In genomic region chr20:58523072-58523681, GRCh38 we compare ENCODE assay signal across 25 cellular contexts. TPM values are rescaled to one million over a fixed set of nuclear protein-coding genes. Genes with fewer than 3 reads are reported as not detected.
DNase-seq lines count a peak whose midpoint lies in the region; ATAC-seq and TF ChIP-seq lines count a peak whose summit lies in the region.
"Had no signal": no experiment of that assay in that cellular context is flagged by ENCODE, and none has a peak within 500 bp of the region (broad histone marks: within the 10 kb centered on the region; RNA-seq: fewer than 3 reads in every experiment).

No MANE protein-coding gene starts in this region.

- TF ChIP-seq CTCF in brain (conservative IDR thresholded peaks at IDR 0.05): no peak

- H2BK15ac ChIP-seq in neuronal stem cell (ENCODE audit: low read length): no peak overlapping the region

- no peak overlapping the region for H3K27ac ChIP-seq in neuronal stem cell (replicated peaks; ENCODE audit: low read length)

- ATAC-seq in HG02981 (IDR thresholded peaks at IDR 0.05; ENCODE audit: unreplicated experiment): no peak
- ATAC-seq: activated CD4-positive, CD25-positive, alpha-beta regulatory T cell treated with anti-CD3 and anti-CD28 coated beads, Interleukin-2, amount 50 U/mL, for 24 hours had no signal

- H3K14ac ChIP-seq in neuronal stem cell (ENCODE audit: low read length): no peak overlapping the region

- peaks cover 23% of the 10 kb centered on the region for H3K36me3 Mint-ChIP-seq in brain
- no peaks in the 10 kb centered on the region for H3K36me3 Mint-ChIP-seq in activated CD4-positive, alpha-beta T cell treated with anti-CD3 and anti-CD28 coated beads, Interleukin-2, amount 10 ng/mL, durations not matched to agents 7 days and 5 days (ENCODE audit: low read depth)
- H3K36me3 Mint-ChIP-seq: CD8-positive, alpha-beta memory T cell had no signal

- POLR2A ChIA-PET in activated CD4-positive, alpha-beta T cell treated with anti-CD3 and anti-CD28 coated beads, Interleukin-2, amount 10 ng/mL, durations not matched to agents 7 days and 5 days (lab: Charles Lee): no interaction called here

- peak overlapping the region in 3 of 5 experiments; percentile 15 to 75 (median 25) for H3K27ac Mint-ChIP-seq in brain
- no peak overlapping the region for H3K27ac Mint-ChIP-seq in activated CD4-positive, alpha-beta T cell treated with anti-CD3 and anti-CD28 coated beads, Interleukin-2, amount 10 ng/mL, durations not matched to agents 7 days and 5 days
- H3K27ac Mint-ChIP-seq: CD8-positive, alpha-beta memory T cell; T-helper 2 cell treated with Interferon-gamma antibody and Interleukin-4, amounts not matched to agents 5 μg/mL and 100 μg/mL, for 36 hours had no signal

- CTCF ChIA-PET in activated CD4-positive, alpha-beta T cell treated with anti-CD3 and anti-CD28 coated beads, Interleukin-2, amount 10 ng/mL, durations not matched to agents 7 days and 5 days (lab: Charles Lee): no interaction called here

- peak; percentile 84 for DNase-seq in D341Med (ENCODE audit: low spot score)
- DNase-seq in NCI-H524 (lab: John Stamatoyannopoulos, UW): peak; percentile 16 to 58
- DNase-seq in neuronal stem cell (ENCODE audit: low spot score): peak; percentile 12
- no peak for DNase-seq in DMS53 treated with DMSO at 0.1 percent for 48 hours (lab: John Stamatoyannopoulos, UW; ENCODE audit: unreplicated experiment)
- no peak for DNase-seq in hippocampal formation (lab: John Stamatoyannopoulos, UW)
- DNase-seq in activated CD4-positive, alpha-beta T cell treated with anti-CD3 and anti-CD28 coated beads, Interleukin-2, amount 10 ng/mL, durations not matched to agents 7 days and 5 days: no peak
- DNase-seq: activated CD8-positive, alpha-beta memory T cell treated with anti-CD3 and anti-CD28 coated beads for 24 hours; activated naive CD4-positive, alpha-beta T cell treated with anti-CD3 and anti-CD28 coated beads, Interleukin-2, amount 50 U/mL, for 16 hours; activated T-cell treated with anti-CD3 and anti-CD28 coated beads, Interleukin-2, amount 50 U/mL, for 48 hours; CD8-positive, alpha-beta memory T cell; DND-41; KG1; midbrain; NCI-H1930; NCI-H510A treated with DMSO at 0.1 percent for 48 hours; OCI-M1; SHP77; stimulated activated CD4-positive, alpha-beta T cell treated with anti-CD3 and anti-CD28 coated beads, Interleukin-15, amount 100 ng/mL, for 24 hours had no signal

- H3K4me3 ChIP-seq in neuronal stem cell (ENCODE audit: low read length in 2 of 2): no peak overlapping the region

- no peak overlapping the region for H4K91ac ChIP-seq in neuronal stem cell (ENCODE audit: low read depth, low read length, poor library complexity)

- no peak overlapping the region for H4K8ac ChIP-seq in neuronal stem cell (ENCODE audit: low read depth, low read length)

- no peak overlapping the region for H2BK120ac ChIP-seq in neuronal stem cell (ENCODE audit: low read depth, low read length)

- H2BK5ac ChIP-seq in neuronal stem cell (ENCODE audit: low read length): no peak overlapping the region

- no peak overlapping the region for H3K4ac ChIP-seq in neuronal stem cell (ENCODE audit: low read length)

- no peak overlapping the region for H3K18ac ChIP-seq in neuronal stem cell (ENCODE audit: low read length)

- H3K27me3 Mint-ChIP-seq in brain: peaks cover 40% of the 10 kb centered on the region
- H3K27me3 Mint-ChIP-seq in activated CD4-positive, alpha-beta T cell treated with anti-CD3 and anti-CD28 coated beads, Interleukin-2, amount 10 ng/mL, durations not matched to agents 7 days and 5 days: peaks cover 3% of the 10 kb centered on the region
- H3K27me3 Mint-ChIP-seq: CD8-positive, alpha-beta memory T cell had no signal

- peak overlapping the region; percentile 45 for H2AFZ ChIP-seq in neuronal stem cell (ENCODE audit: low read length)

- no peak overlapping the region for H3K4me2 ChIP-seq in neuronal stem cell (ENCODE audit: insufficient read depth, low read length, poor library complexity, severe bottlenecking)

- H3K36me3 ChIP-seq in neuronal stem cell (replicated peaks in 1 of 2; ENCODE audit: control insufficient read depth in 2 of 2, insufficient read depth in 2 of 2, low read length in 2 of 2): no peaks in the 10 kb centered on the region

- WGBS in neuronal stem cell (ENCODE audit: extremely low coverage in 2 of 2, insufficient read length in 2 of 2, insufficient replicate concordance in 1 of 2), 2 donors: no CpG with 5 or more reads among the region's 13 CpGs

- H3K9ac ChIP-seq in neuronal stem cell (ENCODE audit: low read depth, low read length, poor library complexity): no peak overlapping the region

- H2BK12ac ChIP-seq in neuronal stem cell (ENCODE audit: low read length): no peak overlapping the region

- H2AK5ac ChIP-seq in neuronal stem cell (ENCODE audit: low read depth, low read length): no peak overlapping the region

- H3K4me3 Mint-ChIP-seq in brain: no peak overlapping the region
- no peak overlapping the region for H3K4me3 Mint-ChIP-seq in activated CD4-positive, alpha-beta T cell treated with anti-CD3 and anti-CD28 coated beads, Interleukin-2, amount 10 ng/mL, durations not matched to agents 7 days and 5 days
- H3K4me3 Mint-ChIP-seq: CD8-positive, alpha-beta memory T cell; neural crest cell; T-helper 2 cell treated with Interferon-gamma antibody and Interleukin-4, amounts not matched to agents 5 μg/mL and 100 μg/mL, for 36 hours had no signal

- peaks cover 0 to 21% (median 0%) of the 10 kb centered on the region in 3 experiments for H3K27me3 ChIP-seq in neuronal stem cell (ENCODE audit: control insufficient read depth in 3 of 3, insufficient read depth in 3 of 3, low read depth in 1 of 3, low read length in 3 of 3)

- H3K79me1 ChIP-seq in neuronal stem cell (ENCODE audit: low read depth, low read length): no peaks in the 10 kb centered on the region

- peaks cover 19 to 32% (median 24%) of the 10 kb centered on the region in 5 experiments for H3K9me3 Mint-ChIP-seq in brain
- peaks cover 17% of the 10 kb centered on the region for H3K9me3 Mint-ChIP-seq in activated CD4-positive, alpha-beta T cell treated with anti-CD3 and anti-CD28 coated beads, Interleukin-2, amount 10 ng/mL, durations not matched to agents 7 days and 5 days

- peaks cover 9 to 12% of the 10 kb centered on the region in 2 donors for H3K9me3 ChIP-seq in neuronal stem cell (replicated peaks in 1 of 2; ENCODE audit: control insufficient read depth in 2 of 2, insufficient read depth in 1 of 2, low read depth in 1 of 2, low read length in 2 of 2)

- H3K4me1 ChIP-seq in neuronal stem cell (ENCODE audit: control insufficient read depth in 2 of 2, insufficient read depth in 1 of 2, low read depth in 1 of 2, low read length in 2 of 2): peaks cover 0 to 14% of the 10 kb centered on the region in 2 donors

- peaks cover 25% of the 10 kb centered on the region for H3K4me1 Mint-ChIP-seq in brain
- no peaks in the 10 kb centered on the region for H3K4me1 Mint-ChIP-seq in activated CD4-positive, alpha-beta T cell treated with anti-CD3 and anti-CD28 coated beads, Interleukin-2, amount 10 ng/mL, durations not matched to agents 7 days and 5 days
- H3K4me1 Mint-ChIP-seq: CD8-positive, alpha-beta memory T cell had no signal

- H3K23ac ChIP-seq in neuronal stem cell (ENCODE audit: low read depth, low read length, poor library complexity): no peak overlapping the region

RNA-seq across cellular contexts. Expression of gene APCDD1L, which starts 8.0 kb away (rescaled TPM):
- polyA plus RNA-seq in brain (ENCODE audit: insufficient read depth, low read depth, low replicate concordance): 1.4 TPM
- 0.04 TPM for polyA plus RNA-seq in neuronal stem cell (2013, experiment 1 of 2)
- 0.03 TPM for polyA plus RNA-seq in neuronal stem cell (2013, experiment 2 of 2)
- not detected for total RNA-seq in activated CD4-positive, alpha-beta T cell treated with anti-CD3 and anti-CD28 coated beads, Interleukin-2, amount 10 ng/mL, durations not matched to agents 7 days and 5 days
- total RNA-seq: CD8-positive, alpha-beta memory T cell; frontal cortex; neural crest cell; temporal lobe had no signal
- polyA plus RNA-seq: CD8-positive, alpha-beta memory T cell had no signal

Comparison
In these comparisons a context has a peak if more than half of its experiments do, and no peak if none do; other contexts are left out.
1. DNase-seq: peak in D341Med (single experiment), NCI-H524 (2 of 2) and neuronal stem cell (single experiment); none in DMS53 treated with DMSO at 0.1 percent for 48 hours (single experiment), hippocampal formation (0 of 2) and activated CD4-positive, alpha-beta T cell treated with anti-CD3 and anti-CD28 coated beads, Interleukin-2, amount 10 ng/mL, durations not matched to agents 7 days and 5 days (single experiment).